11 cellular contexts compared by ENCODE assay signal in genomic region chr10:46541735-46542566, GRCh38. TPM values are rescaled to one million over a fixed set of nuclear protein-coding genes. Genes with fewer than 3 reads are reported as not detected.
DNase-seq lines count a peak whose midpoint lies in the region; ATAC-seq, FAIRE-seq and TF ChIP-seq lines count a peak whose summit lies in the region.
"Had no signal": no experiment of that assay in that cellular context is flagged by ENCODE, and none has a peak within 500 bp of the region (broad histone marks: within the 10 kb centered on the region; RNA-seq: fewer than 3 reads in every experiment).

No MANE protein-coding gene starts in this region.

- peaks cover 9% of the 10 kb centered on the region for H3F3A ChIP-seq in neural progenitor cell (ENCODE audit: low read depth)

- H3K9me3 ChIP-seq in A549 (no peaks in the 10 kb centered on the region), BE2C (no peaks in the 10 kb centered on the region), K562 (replicated peaks; ENCODE audit: control insufficient read depth, insufficient read depth, low read depth, low read length) (no peaks in the 10 kb centered on the region), neural progenitor cell (ENCODE audit: low read depth) (no peaks in the 10 kb centered on the region)

- TF ChIP-seq RAD21 in A549 (conservative IDR thresholded peaks at IDR 0.05 in 1 of 2, IDR thresholded peaks at IDR 0.05 in 1 of 2) (no peak), K562 (CRISPR knock-in tag; conservative IDR thresholded peaks at IDR 0.05 in 1 of 2, IDR thresholded peaks at IDR 0.05 in 1 of 2) (no peak)

- 44% methylated on average over 7 of the region's 7 CpGs for WGBS in A549 (ENCODE audit: missing lambda C conversion rate)
- WGBS in K562 (ENCODE audit: insufficient coverage, low coverage, missing lambda C conversion rate), result 15% methylated on average over 7 of the region's 7 CpGs

- peak overlapping the region; percentile 84 for H3K4me2 ChIP-seq in A549
- no peak overlapping the region for H3K4me2 ChIP-seq in K562 (ENCODE audit: insufficient read depth, low read length)
- peak overlapping the region; percentile 73 for H3K4me2 ChIP-seq in neural progenitor cell

- no peaks in the 10 kb centered on the region for H3K9me3 Mint-ChIP-seq in neural progenitor cell

- H3K27ac ChIP-seq in A549 (peak overlapping the region; percentile 89 to 97), K562 (ENCODE audit: extremely low read depth, low read depth, low read length) (no peak overlapping the region), neural progenitor cell (no peak overlapping the region)
- H3K27ac ChIP-seq: brain microvascular endothelial cell had no signal

- H3K36me3 ChIP-seq in BE2C, result no peaks in the 10 kb centered on the region
- H3K36me3 ChIP-seq in K562 (ENCODE audit: control insufficient read depth, insufficient read depth, low read length), result no peaks in the 10 kb centered on the region
- no peaks in the 10 kb centered on the region for H3K36me3 ChIP-seq in neural progenitor cell
- H3K36me3 ChIP-seq: brain microvascular endothelial cell had no signal

- H3K4me3 ChIP-seq in A549 (peak overlapping the region; percentile 45), BE2C (ENCODE audit: low read depth, low read length) (peak overlapping the region; percentile 45; the same call in 1 of the 2 replicates), K562 (no peak overlapping the region), neural progenitor cell (peak overlapping the region; percentile 63)

- CTCF ChIA-PET in A549 (lab: Yijun Ruan, JAX), result interaction anchor here (4.8 kb wide), 1 partner anchor 14 kb away, joined by 25 read pairs; no protein-coding TSS in a partner anchor
- CTCF ChIA-PET in K562 (lab: Yijun Ruan, JAX; ENCODE audit: low intra/inter-chr PET ratio), result no interaction called here

- no peak for FAIRE-seq in A549 (lab: Jason Lieb, UNC)
- FAIRE-seq in K562 (lab: Jason Lieb, UNC), result no peak

- H3K4me1 ChIP-seq in A549 (peaks cover 94% of the 10 kb centered on the region), BE2C (no peaks in the 10 kb centered on the region), K562 (replicated peaks in 1 of 2; ENCODE audit: control insufficient read depth in 2 of 2, insufficient read depth in 2 of 2, low read length in 2 of 2) (peaks cover 0 to 6% of the 10 kb centered on the region in 2 experiments; a peak in 2 of 5 replicates), neural progenitor cell (peaks cover 22% of the 10 kb centered on the region)

- TF ChIP-seq CTCF in A549 (IDR thresholded peaks at IDR 0.05), result no peak
- TF ChIP-seq CTCF in BE2C (IDR thresholded peaks at IDR 0.05; ENCODE audit: low read depth, low read length), result no peak
- TF ChIP-seq CTCF in K562 (IDR thresholded peaks at IDR 0.05 in 2 of 3, conservative IDR thresholded peaks at IDR 0.05 in 1 of 3; ENCODE audit: insufficient read depth in 2 of 3, low read depth in 1 of 3, low read length in 3 of 3), result no peak
- no peak for TF ChIP-seq CTCF in neural progenitor cell (IDR thresholded peaks at IDR 0.05)

- H3K9me1 ChIP-seq in K562 (ENCODE audit: control insufficient read depth, insufficient read depth, low read length), result no peaks in the 10 kb centered on the region

- H3K4me1 Mint-ChIP-seq in neural progenitor cell, result peaks cover 19% of the 10 kb centered on the region

- no peaks in the 10 kb centered on the region for H3K36me3 Mint-ChIP-seq in neural progenitor cell

- H3K79me2 ChIP-seq in K562 (ENCODE audit: control insufficient read depth, insufficient read depth, low read length) (no peaks in the 10 kb centered on the region), neural progenitor cell (ENCODE audit: low read depth) (no peaks in the 10 kb centered on the region)

- H3K27me3 Mint-ChIP-seq in neural progenitor cell (ENCODE audit: insufficient read depth, low read depth), result peaks cover 25% of the 10 kb centered on the region

- H3K9ac ChIP-seq in K562 (ENCODE audit: insufficient read depth in 1 of 2, low read depth in 2 of 2, low read length in 2 of 2) (no peak overlapping the region), neural progenitor cell (no peak overlapping the region)

- in situ Hi-C loops in K562 (cut with MboI), result no loop called here

- ATAC-seq in A549 (no peak), K562 (peak; percentile 3; the same call in 2 of the 3 replicates)

- H2AFZ ChIP-seq in K562 (ENCODE audit: low read depth, low read length) (no peak overlapping the region), neural progenitor cell (replicated peaks) (no peak overlapping the region)

- DNase-seq in A549 (ENCODE audit: low read depth in 1 of 2, low spot score in 1 of 2) (peak; percentile 34 to 77), BE2C (peak; percentile 4), K562 (ENCODE audit: extremely low read depth in 1 of 4, low spot score in 3 of 4) (no peak), neural progenitor cell (ENCODE audit: low spot score) (no peak), cortex of kidney (lab: John Stamatoyannopoulos, UW) (no peak), NCI-H2227 treated with DMSO at 0.1 percent for 48 hours (lab: John Stamatoyannopoulos, UW) (no peak), NCI-H2029 treated with DMSO at 0.1 percent for 48 hours (lab: John Stamatoyannopoulos, UW) (no peak)
- DNase-seq: brain microvascular endothelial cell, mammary epithelial cell, NCI-H446 treated with DMSO at 0.1 percent for 48 hours had no signal

- H3K27me3 ChIP-seq in BE2C (no peaks in the 10 kb centered on the region), K562 (ENCODE audit: control insufficient read depth in 2 of 2, insufficient read depth in 2 of 2, low read length in 2 of 2) (peaks cover 28 to 59% of the 10 kb centered on the region in 2 experiments), neural progenitor cell (no peaks in the 10 kb centered on the region)
- H3K27me3 ChIP-seq: brain microvascular endothelial cell had no signal

- H4K20me1 ChIP-seq in K562 (replicated peaks; ENCODE audit: control insufficient read depth, insufficient read depth, low read length) (peaks cover 23% of the 10 kb centered on the region), neural progenitor cell (ENCODE audit: low read depth) (no peaks in the 10 kb centered on the region)

- no TSS peak for BruUV-seq in K562 (replicated peaks; lab: Mats Ljungman, UMichigan)

- intact Hi-C loops in K562 (cut with micrococcal nuclease), result no loop called here

- TF ChIP-seq EP300 in A549 (IDR thresholded peaks at IDR 0.05) (no peak), K562 (IDR thresholded peaks at IDR 0.05; ENCODE audit: low read length) (no peak)

- peak overlapping the region; percentile 64 for H3K4me3 Mint-ChIP-seq in neural progenitor cell

- H3K27ac Mint-ChIP-seq in neural progenitor cell, result peak overlapping the region; percentile 27

- POLR2A ChIA-PET in A549 (lab: Yijun Ruan, JAX) (interaction anchor here (5.1 kb wide), 1 partner anchor 18 kb away, joined by 77 read pairs; no protein-coding TSS in a partner anchor), K562 (lab: Yijun Ruan, JAX) (no interaction called here)

- TF ChIP-seq POLR2A in A549 (IDR thresholded peaks at IDR 0.05; ENCODE audit: low read length) (no peak), K562 (conservative IDR thresholded peaks at IDR 0.05) (no peak)

RNA-seq across cellular contexts. Expression of gene GPRIN2, which starts 14.5 kb away (rescaled TPM):
- polyA plus RNA-seq in A549 (2011; rRNA removed) (8.8 and 9.4 TPM in 2 replicates), A549 (2017; fragmentation: RNase III; extraction: RNeasy Plus Mini Kit Qiagen cat#74134 plus additional on column Dnase treatment) (25.8 to 29.9 TPM (median 28.6 TPM) in 3 replicates), K562 (2011; rRNA removed) (not detected in 2 replicates), K562 (2014; fragmentation: Illumina TruSeq; extraction: Trizol) (not detected in 2 replicates), K562 (2014; fragmentation: Nextera tagmentation; extraction: Ambion mirVana) (not detected), K562 (2014; rRNA removed) (not detected in 2 replicates)
- polyA plus RNA-seq in A549 (2012; cell fraction: cytosol; rRNA removed), result 17.3 and 29.5 TPM in 2 replicates
- 62.0 and 88.1 TPM in 2 replicates for polyA plus RNA-seq in A549 (2012; cell fraction: nucleus; rRNA removed)
- polyA minus RNA-seq in A549 (2011; rRNA and poly(A)+ RNA removed), result 14.3 and 17.6 TPM in 2 replicates
- not detected for polyA plus RNA-seq in BE2C (2012; ENCODE audit: insufficient read depth, insufficient read length, low read depth)
- not detected in 2 replicates for total RNA-seq in K562 (2011; cell fraction: chromatin; rRNA removed; ENCODE audit: low replicate concordance)
- total RNA-seq in K562 (2011; cell fraction: nucleolus; rRNA removed), result not detected in 2 replicates
- not detected in 2 replicates for total RNA-seq in K562 (2011; cell fraction: nucleoplasm; rRNA removed)
- total RNA-seq in K562 (2014; rRNA removed) (not detected in 2 replicates), K562 (2014; rRNA removed; fragmentation: Illumina TruSeq; extraction: Trizol) (not detected in 2 replicates), K562 (2015; rRNA removed; fragmentation: Illumina TruSeq; extraction: Trizol) (not detected in 2 replicates), K562 (2021) (not detected in 2 replicates), neural progenitor cell (ENCODE audit: low replicate concordance) (6.9 and 18.1 TPM in 2 replicates)
- not detected in 2 replicates for polyA plus RNA-seq in K562 (2011; cell fraction: cytosol; rRNA removed)
- polyA plus RNA-seq in K562 (2011; cell fraction: nucleus; rRNA removed), result not detected in 2 replicates
- not detected in 2 replicates for polyA plus RNA-seq in K562 (2012)
- not detected in 2 replicates for polyA minus RNA-seq in K562 (2011; rRNA and poly(A)+ RNA removed)
- not detected in 2 replicates for polyA minus RNA-seq in K562 (2011; cell fraction: cytosol; rRNA and poly(A)+ RNA removed)
- not detected in 2 replicates for polyA minus RNA-seq in K562 (2011; cell fraction: nucleus; rRNA and poly(A)+ RNA removed)
- total RNA-seq: pulmonary artery endothelial cell had no signal

RNA-seq across cellular contexts. Expression of gene SYT15, which starts 37.0 kb away (rescaled TPM):
- polyA plus RNA-seq in A549 (2011; rRNA removed), result 3.3 and 3.5 TPM in 2 replicates
- polyA plus RNA-seq in A549 (2012; cell fraction: cytosol; rRNA removed), result 3.5 and 4.3 TPM in 2 replicates
- polyA plus RNA-seq in A549 (2012; cell fraction: nucleus; rRNA removed), result 4.5 and 4.8 TPM in 2 replicates
- 2.8 to 3.6 TPM (median 3.2 TPM) in 3 replicates for polyA plus RNA-seq in A549 (2017; fragmentation: RNase III; extraction: RNeasy Plus Mini Kit Qiagen cat#74134 plus additional on column Dnase treatment)
- 4.1 and 5.5 TPM in 2 replicates for polyA minus RNA-seq in A549 (2011; rRNA and poly(A)+ RNA removed)
- 1.4 TPM for polyA plus RNA-seq in BE2C (2012; ENCODE audit: insufficient read depth, insufficient read length, low read depth)
- 1.5 and 3.2 TPM in 2 replicates for total RNA-seq in K562 (2011; cell fraction: chromatin; rRNA removed; ENCODE audit: low replicate concordance)
- 0.67 and 1.1 TPM in 2 replicates for total RNA-seq in K562 (2011; cell fraction: nucleolus; rRNA removed)
- total RNA-seq in K562 (2011; cell fraction: nucleoplasm; rRNA removed), result 1.6 and 2.4 TPM in 2 replicates
- 0.05 and 0.37 TPM in 2 replicates for total RNA-seq in K562 (2014; rRNA removed)
- total RNA-seq in K562 (2014; rRNA removed; fragmentation: Illumina TruSeq; extraction: Trizol), result 0.25 and 0.70 TPM in 2 replicates
- total RNA-seq in K562 (2015; rRNA removed; fragmentation: Illumina TruSeq; extraction: Trizol), result 0.23 TPM in 1 of 2 replicates, not detected in the other
- 0.65 and 0.82 TPM in 2 replicates for total RNA-seq in K562 (2021)
- polyA plus RNA-seq in K562 (2011; rRNA removed), result 0.22 and 0.53 TPM in 2 replicates
- 0.15 and 0.25 TPM in 2 replicates for polyA plus RNA-seq in K562 (2011; cell fraction: cytosol; rRNA removed)
- 0.49 and 0.74 TPM in 2 replicates for polyA plus RNA-seq in K562 (2011; cell fraction: nucleus; rRNA removed)
- 0.15 and 0.39 TPM in 2 replicates for polyA plus RNA-seq in K562 (2012)
- 0.10 and 0.22 TPM in 2 replicates for polyA plus RNA-seq in K562 (2014; fragmentation: Illumina TruSeq; extraction: Trizol)
- polyA plus RNA-seq in K562 (2014; fragmentation: Nextera tagmentation; extraction: Ambion mirVana), result under 1 TPM; 0.15 to 0.20 TPM
- 0.05 and 0.36 TPM in 2 replicates for polyA plus RNA-seq in K562 (2014; rRNA removed)
- 0.51 and 0.60 TPM in 2 replicates for polyA minus RNA-seq in K562 (2011; rRNA and poly(A)+ RNA removed)
- polyA minus RNA-seq in K562 (2011; cell fraction: cytosol; rRNA and poly(A)+ RNA removed), result not detected in 2 replicates
- polyA minus RNA-seq in K562 (2011; cell fraction: nucleus; rRNA and poly(A)+ RNA removed), result 0.33 and 0.40 TPM in 2 replicates
- total RNA-seq in neural progenitor cell (ENCODE audit: low replicate concordance), result 0.15 and 0.17 TPM in 2 replicates

Comparison
In these comparisons a context has a peak if more than half of its experiments do, and no peak if none do; other contexts are left out.
1. DNase-seq: peak in A549 (2 of 2) and BE2C (single experiment); none in K562 (0 of 4), neural progenitor cell (single experiment), cortex of kidney (single experiment), NCI-H2227 treated with DMSO at 0.1 percent for 48 hours (single experiment) and NCI-H2029 treated with DMSO at 0.1 percent for 48 hours (single experiment).
2. H3K27ac ChIP-seq: peak in A549 (2 of 2); none in K562 (single experiment) and neural progenitor cell (single experiment).
3. Of the 35 proteins assayed by ChIP-seq in both K562 and A549: peak only in K562: none; only in A549: POLR2AphosphoS2 and USF2; in both: CHD2; in neither: 31; mixed calls (peak in some experiments, not most) for 1.